Comparison of ENCODE assay signal across 1 cellular context in the genomic region with DNA sequence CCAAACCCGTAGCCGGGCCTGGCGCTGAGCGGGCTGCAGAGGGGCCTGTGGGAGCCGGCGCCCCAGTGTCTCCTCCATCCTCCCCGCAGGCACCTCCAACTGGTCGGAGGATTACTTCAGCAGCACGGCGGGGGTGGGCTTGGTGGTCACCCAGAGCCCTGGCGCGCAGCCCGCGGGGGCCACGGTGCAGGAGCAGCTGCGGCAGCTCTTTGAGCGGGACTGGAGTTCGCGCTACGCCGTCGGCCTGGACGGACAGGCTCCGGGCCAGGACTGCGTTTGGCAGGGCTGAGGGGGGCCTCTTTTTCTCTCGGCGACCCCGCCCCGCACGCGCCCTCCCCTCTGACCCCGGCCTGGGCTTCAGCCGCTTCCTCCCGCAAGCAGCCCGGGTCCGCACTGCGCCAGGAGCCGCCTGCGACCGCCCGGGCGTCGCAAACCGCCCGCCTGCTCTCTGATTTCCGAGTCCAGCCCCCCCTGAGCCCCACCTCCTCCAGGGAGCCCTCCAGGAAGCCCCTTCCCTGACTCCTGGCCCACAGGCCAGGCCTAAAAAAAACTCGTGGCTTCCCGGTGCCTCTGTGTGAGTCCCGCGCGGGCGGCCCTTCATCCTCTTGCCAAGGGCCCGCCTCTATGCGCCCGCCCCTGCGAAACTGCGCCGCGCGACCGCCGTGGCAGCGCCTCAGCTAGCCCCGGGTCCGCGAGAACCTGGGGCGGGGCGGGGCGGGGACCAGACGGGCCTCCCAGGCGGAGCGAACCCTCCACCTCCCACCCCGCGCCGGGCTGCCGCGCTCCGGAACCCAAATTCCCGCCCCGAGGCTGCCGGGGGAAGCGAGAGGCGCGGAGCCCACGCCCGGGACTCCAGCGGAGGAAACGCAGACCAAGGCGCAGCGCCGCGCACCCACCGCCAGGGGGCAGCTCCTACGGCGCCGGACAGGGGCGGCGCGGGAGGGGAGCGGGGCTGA.
TF ChIP-seq lines count a peak whose summit lies in the region.

No MANE protein-coding gene starts in this region.

TF ChIP-seq in H1, 55 proteins besides CTCF, POLR2A, EP300 and RAD21:
- peak; percentile 15; the same call in 1 of the 2 replicates for TF ChIP-seq TEAD4 (IDR thresholded peaks at IDR 0.05; ENCODE audit: low read depth, low read length)
- TF ChIP-seq TCF12 (IDR thresholded peaks at IDR 0.05; ENCODE audit: low read depth, low read length) = no peak
- TF ChIP-seq SP1 (IDR thresholded peaks at IDR 0.05; ENCODE audit: low read depth, low read length) = no peak
- TF ChIP-seq, protein P1, sequence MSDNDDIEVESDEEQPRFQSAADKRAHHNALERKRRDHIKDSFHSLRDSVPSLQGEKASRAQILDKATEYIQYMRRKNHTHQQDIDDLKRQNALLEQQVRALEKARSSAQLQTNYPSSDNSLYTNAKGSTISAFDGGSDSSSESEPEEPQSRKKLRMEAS (IDR thresholded peaks at IDR 0.05) = peak; percentile 22; the same call in 1 of the 2 replicates
- no peak for TF ChIP-seq SP4 (IDR thresholded peaks at IDR 0.05; ENCODE audit: low read length)
- TF ChIP-seq, protein P2, sequence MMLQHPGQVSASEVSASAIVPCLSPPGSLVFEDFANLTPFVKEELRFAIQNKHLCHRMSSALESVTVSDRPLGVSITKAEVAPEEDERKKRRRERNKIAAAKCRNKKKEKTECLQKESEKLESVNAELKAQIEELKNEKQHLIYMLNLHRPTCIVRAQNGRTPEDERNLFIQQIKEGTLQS (IDR thresholded peaks at IDR 0.05; ENCODE audit: insufficient read depth, low read depth, low read length) = no peak
- TF ChIP-seq TBP (IDR thresholded peaks at IDR 0.05; ENCODE audit: low read depth, low read length) = no peak
- peak; percentile 37; the same call in 1 of the 2 replicates for TF ChIP-seq BACH1 (IDR thresholded peaks at IDR 0.05; ENCODE audit: low read length)
- no peak; a peak in 1 of 4 replicates for TF ChIP-seq SIN3A (conservative IDR thresholded peaks at IDR 0.05 in 1 of 2, IDR thresholded peaks at IDR 0.05 in 1 of 2; ENCODE audit: low read depth in 1 of 2, low read length in 2 of 2)
- no peak for TF ChIP-seq SRF (IDR thresholded peaks at IDR 0.05; ENCODE audit: low read depth, low read length)
- TF ChIP-seq, protein P3, sequence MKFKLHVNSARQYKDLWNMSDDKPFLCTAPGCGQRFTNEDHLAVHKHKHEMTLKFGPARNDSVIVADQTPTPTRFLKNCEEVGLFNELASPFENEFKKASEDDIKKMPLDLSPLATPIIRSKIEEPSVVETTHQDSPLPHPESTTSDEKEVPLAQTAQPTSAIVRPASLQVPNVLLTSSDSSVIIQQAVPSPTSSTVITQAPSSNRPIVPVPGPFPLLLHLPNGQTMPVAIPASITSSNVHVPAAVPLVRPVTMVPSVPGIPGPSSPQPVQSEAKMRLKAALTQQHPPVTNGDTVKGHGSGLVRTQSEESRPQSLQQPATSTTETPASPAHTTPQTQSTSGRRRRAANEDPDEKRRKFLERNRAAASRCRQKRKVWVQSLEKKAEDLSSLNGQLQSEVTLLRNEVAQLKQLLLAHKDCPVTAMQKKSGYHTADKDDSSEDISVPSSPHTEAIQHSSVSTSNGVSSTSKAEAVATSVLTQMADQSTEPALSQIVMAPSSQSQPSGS (IDR thresholded peaks at IDR 0.05; ENCODE audit: low read length) = no peak
- TF ChIP-seq HDAC6 (IDR thresholded peaks at IDR 0.05; ENCODE audit: low read depth, low read length) = no peak
- no peak for TF ChIP-seq SIX5 (IDR thresholded peaks at IDR 0.05; ENCODE audit: low read depth, low read length)
- TF ChIP-seq ASH2L (IDR thresholded peaks at IDR 0.05; ENCODE audit: low read length) = no peak
- no peak for TF ChIP-seq FOSL1 (IDR thresholded peaks at IDR 0.05; ENCODE audit: insufficient read depth, low read depth, low read length)
- peak; percentile 28; the same call in 1 of the 2 replicates for TF ChIP-seq CREB1 (IDR thresholded peaks at IDR 0.05)
- no peak for TF ChIP-seq CTBP2 (IDR thresholded peaks at IDR 0.05; ENCODE audit: borderline replicate concordance, insufficient read depth, insufficient read length, low read length)
- TF ChIP-seq JUN (IDR thresholded peaks at IDR 0.05; ENCODE audit: low read depth, low read length) = no peak
- TF ChIP-seq GTF2F1 (IDR thresholded peaks at IDR 0.05; ENCODE audit: borderline replicate concordance, low read depth, low read length) = no peak
- 0 out of 4 replicates have a peak, but pooled peaks of 1 of the 2 experiments have one; percentile 74 for TF ChIP-seq HDAC2 (IDR thresholded peaks at IDR 0.05; ENCODE audit: borderline replicate concordance in 1 of 2, low read depth in 2 of 2, low read length in 2 of 2)
- TF ChIP-seq CHD1 (IDR thresholded peaks at IDR 0.05; ENCODE audit: low read depth, low read length) = no peak
- TF ChIP-seq ZNF274 (IDR thresholded peaks at IDR 0.05; ENCODE audit: borderline replicate concordance, extremely low read depth, low read length) = no peak
- no peak for TF ChIP-seq POLR2AphosphoS5 (IDR thresholded peaks at IDR 0.05; ENCODE audit: low read depth, low read length)
- no peak for TF ChIP-seq RBBP5 (IDR thresholded peaks at IDR 0.05; ENCODE audit: borderline replicate concordance, low read depth, low read length)
- TF ChIP-seq CBX8 (IDR thresholded peaks at IDR 0.05; ENCODE audit: borderline replicate concordance, low read depth, low read length) = no peak
- TF ChIP-seq KDM5A (IDR thresholded peaks at IDR 0.05; ENCODE audit: low read length) = no peak
- TF ChIP-seq CHD2 (IDR thresholded peaks at IDR 0.05; ENCODE audit: low read length) = no peak
- TF ChIP-seq, protein P4, sequence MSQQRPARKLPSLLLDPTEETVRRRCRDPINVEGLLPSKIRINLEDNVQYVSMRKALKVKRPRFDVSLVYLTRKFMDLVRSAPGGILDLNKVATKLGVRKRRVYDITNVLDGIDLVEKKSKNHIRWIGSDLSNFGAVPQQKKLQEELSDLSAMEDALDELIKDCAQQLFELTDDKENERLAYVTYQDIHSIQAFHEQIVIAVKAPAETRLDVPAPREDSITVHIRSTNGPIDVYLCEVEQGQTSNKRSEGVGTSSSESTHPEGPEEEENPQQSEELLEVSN (IDR thresholded peaks at IDR 0.05) = no peak; the same call in 1 of the 2 replicates
- no peak for TF ChIP-seq USF2 (IDR thresholded peaks at IDR 0.05; ENCODE audit: low read length)
- peak; percentile 87 for TF ChIP-seq SUZ12 (IDR thresholded peaks at IDR 0.05; ENCODE audit: low read length)
- TF ChIP-seq CBX5 (IDR thresholded peaks at IDR 0.05; ENCODE audit: low read depth, low read length) = no peak
- TF ChIP-seq BCL11A (IDR thresholded peaks at IDR 0.05; ENCODE audit: low read depth in 2 of 2, low read length in 2 of 2) = no peak
- no peak for TF ChIP-seq RXRA (IDR thresholded peaks at IDR 0.05; ENCODE audit: insufficient read depth, low read depth, low read length)
- TF ChIP-seq EZH2 (IDR thresholded peaks at IDR 0.05; ENCODE audit: low read depth, low read length, severe bottlenecking) = peak; percentile 81
- TF ChIP-seq JUND (IDR thresholded peaks at IDR 0.05; ENCODE audit: low read length) = no peak
- TF ChIP-seq CEBPB (IDR thresholded peaks at IDR 0.05; ENCODE audit: low read depth, low read length) = no peak
- no peak for TF ChIP-seq NRF1 (IDR thresholded peaks at IDR 0.05; ENCODE audit: low read depth, low read length)
- TF ChIP-seq GABPA (IDR thresholded peaks at IDR 0.05; ENCODE audit: borderline replicate concordance, insufficient read depth, low read length) = peak; percentile 55; the same call in 1 of the 2 replicates
- TF ChIP-seq EGR1 (IDR thresholded peaks at IDR 0.05; ENCODE audit: borderline replicate concordance, low read depth, low read length) = no peak
- 0 out of 2 replicates have a peak, but pooled peaks have one; percentile 19 for TF ChIP-seq TAF1 (IDR thresholded peaks at IDR 0.05; ENCODE audit: low read depth, low read length)
- TF ChIP-seq, protein P5, sequence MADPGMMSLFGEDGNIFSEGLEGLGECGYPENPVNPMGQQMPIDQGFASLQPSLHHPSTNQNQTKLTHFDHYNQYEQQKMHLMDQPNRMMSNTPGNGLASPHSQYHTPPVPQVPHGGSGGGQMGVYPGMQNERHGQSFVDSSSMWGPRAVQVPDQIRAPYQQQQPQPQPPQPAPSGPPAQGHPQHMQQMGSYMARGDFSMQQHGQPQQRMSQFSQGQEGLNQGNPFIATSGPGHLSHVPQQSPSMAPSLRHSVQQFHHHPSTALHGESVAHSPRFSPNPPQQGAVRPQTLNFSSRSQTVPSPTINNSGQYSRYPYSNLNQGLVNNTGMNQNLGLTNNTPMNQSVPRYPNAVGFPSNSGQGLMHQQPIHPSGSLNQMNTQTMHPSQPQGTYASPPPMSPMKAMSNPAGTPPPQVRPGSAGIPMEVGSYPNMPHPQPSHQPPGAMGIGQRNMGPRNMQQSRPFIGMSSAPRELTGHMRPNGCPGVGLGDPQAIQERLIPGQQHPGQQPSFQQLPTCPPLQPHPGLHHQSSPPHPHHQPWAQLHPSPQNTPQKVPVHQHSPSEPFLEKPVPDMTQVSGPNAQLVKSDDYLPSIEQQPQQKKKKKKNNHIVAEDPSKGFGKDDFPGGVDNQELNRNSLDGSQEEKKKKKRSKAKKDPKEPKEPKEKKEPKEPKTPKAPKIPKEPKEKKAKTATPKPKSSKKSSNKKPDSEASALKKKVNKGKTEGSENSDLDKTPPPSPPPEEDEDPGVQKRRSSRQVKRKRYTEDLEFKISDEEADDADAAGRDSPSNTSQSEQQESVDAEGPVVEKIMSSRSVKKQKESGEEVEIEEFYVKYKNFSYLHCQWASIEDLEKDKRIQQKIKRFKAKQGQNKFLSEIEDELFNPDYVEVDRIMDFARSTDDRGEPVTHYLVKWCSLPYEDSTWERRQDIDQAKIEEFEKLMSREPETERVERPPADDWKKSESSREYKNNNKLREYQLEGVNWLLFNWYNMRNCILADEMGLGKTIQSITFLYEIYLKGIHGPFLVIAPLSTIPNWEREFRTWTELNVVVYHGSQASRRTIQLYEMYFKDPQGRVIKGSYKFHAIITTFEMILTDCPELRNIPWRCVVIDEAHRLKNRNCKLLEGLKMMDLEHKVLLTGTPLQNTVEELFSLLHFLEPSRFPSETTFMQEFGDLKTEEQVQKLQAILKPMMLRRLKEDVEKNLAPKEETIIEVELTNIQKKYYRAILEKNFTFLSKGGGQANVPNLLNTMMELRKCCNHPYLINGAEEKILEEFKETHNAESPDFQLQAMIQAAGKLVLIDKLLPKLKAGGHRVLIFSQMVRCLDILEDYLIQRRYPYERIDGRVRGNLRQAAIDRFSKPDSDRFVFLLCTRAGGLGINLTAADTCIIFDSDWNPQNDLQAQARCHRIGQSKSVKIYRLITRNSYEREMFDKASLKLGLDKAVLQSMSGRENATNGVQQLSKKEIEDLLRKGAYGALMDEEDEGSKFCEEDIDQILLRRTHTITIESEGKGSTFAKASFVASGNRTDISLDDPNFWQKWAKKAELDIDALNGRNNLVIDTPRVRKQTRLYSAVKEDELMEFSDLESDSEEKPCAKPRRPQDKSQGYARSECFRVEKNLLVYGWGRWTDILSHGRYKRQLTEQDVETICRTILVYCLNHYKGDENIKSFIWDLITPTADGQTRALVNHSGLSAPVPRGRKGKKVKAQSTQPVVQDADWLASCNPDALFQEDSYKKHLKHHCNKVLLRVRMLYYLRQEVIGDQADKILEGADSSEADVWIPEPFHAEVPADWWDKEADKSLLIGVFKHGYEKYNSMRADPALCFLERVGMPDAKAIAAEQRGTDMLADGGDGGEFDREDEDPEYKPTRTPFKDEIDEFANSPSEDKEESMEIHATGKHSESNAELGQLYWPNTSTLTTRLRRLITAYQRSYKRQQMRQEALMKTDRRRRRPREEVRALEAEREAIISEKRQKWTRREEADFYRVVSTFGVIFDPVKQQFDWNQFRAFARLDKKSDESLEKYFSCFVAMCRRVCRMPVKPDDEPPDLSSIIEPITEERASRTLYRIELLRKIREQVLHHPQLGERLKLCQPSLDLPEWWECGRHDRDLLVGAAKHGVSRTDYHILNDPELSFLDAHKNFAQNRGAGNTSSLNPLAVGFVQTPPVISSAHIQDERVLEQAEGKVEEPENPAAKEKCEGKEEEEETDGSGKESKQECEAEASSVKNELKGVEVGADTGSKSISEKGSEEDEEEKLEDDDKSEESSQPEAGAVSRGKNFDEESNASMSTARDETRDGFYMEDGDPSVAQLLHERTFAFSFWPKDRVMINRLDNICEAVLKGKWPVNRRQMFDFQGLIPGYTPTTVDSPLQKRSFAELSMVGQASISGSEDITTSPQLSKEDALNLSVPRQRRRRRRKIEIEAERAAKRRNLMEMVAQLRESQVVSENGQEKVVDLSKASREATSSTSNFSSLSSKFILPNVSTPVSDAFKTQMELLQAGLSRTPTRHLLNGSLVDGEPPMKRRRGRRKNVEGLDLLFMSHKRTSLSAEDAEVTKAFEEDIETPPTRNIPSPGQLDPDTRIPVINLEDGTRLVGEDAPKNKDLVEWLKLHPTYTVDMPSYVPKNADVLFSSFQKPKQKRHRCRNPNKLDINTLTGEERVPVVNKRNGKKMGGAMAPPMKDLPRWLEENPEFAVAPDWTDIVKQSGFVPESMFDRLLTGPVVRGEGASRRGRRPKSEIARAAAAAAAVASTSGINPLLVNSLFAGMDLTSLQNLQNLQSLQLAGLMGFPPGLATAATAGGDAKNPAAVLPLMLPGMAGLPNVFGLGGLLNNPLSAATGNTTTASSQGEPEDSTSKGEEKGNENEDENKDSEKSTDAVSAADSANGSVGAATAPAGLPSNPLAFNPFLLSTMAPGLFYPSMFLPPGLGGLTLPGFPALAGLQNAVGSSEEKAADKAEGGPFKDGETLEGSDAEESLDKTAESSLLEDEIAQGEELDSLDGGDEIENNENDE (IDR thresholded peaks at IDR 0.05; ENCODE audit: insufficient replicate concordance, low read length) = no peak
- TF ChIP-seq SP2 (IDR thresholded peaks at IDR 0.05; ENCODE audit: low read length) = no peak
- TF ChIP-seq KDM1A (IDR thresholded peaks at IDR 0.05; ENCODE audit: borderline replicate concordance, low read length) = no peak
- no peak for TF ChIP-seq SIRT6 (IDR thresholded peaks at IDR 0.05; ENCODE audit: low read length)
- TF ChIP-seq RNF2 (IDR thresholded peaks at IDR 0.05; ENCODE audit: borderline replicate concordance, low read depth, low read length, missing control alignments, poor library complexity, severe bottlenecking) = no peak
- no peak for TF ChIP-seq POU5F1 (IDR thresholded peaks at IDR 0.05; ENCODE audit: low read depth, low read length)
- TF ChIP-seq BRCA1 (IDR thresholded peaks at IDR 0.05; ENCODE audit: low read depth, low read length) = no peak
- peak; percentile 33 for TF ChIP-seq TAF7 (optimal IDR thresholded peaks at IDR 0.05; ENCODE audit: borderline replicate concordance, low read depth, low read length)
